8 cellular contexts compared by ENCODE assay signal in genomic region chr13:59441068-59441467, GRCh38.
A peak's percentile ranks its signal among the peaks of the same experiment; 100 is the strongest.
DNase-seq lines count a peak whose midpoint lies in the region; ATAC-seq, FAIRE-seq and TF ChIP-seq lines count a peak whose summit lies in the region.
"Not testable (repeated sequence)": the region's sequence is repeated elsewhere in the genome, so short reads cannot be mapped to it uniquely, and the experiment has no call there.

No MANE protein-coding gene starts in this region.

- H3K4me3 Mint-ChIP-seq in CD4-positive, alpha-beta memory T cell: peak overlapping the region in 6 of 8 donors; percentile 3 to 67 (median 36)
- not testable (repeated sequence) for H3K4me3 Mint-ChIP-seq in H9; astrocyte (ENCODE audit: unreplicated experiment)
- H3K4me3 Mint-ChIP-seq in T-helper 17 cell: peak overlapping the region; percentile 72
- H3K4me3 Mint-ChIP-seq in activated CD8-positive, alpha-beta T cell treated with anti-CD3 and anti-CD28 coated beads for 36 hours: peak overlapping the region; percentile 60
- H3K4me3 Mint-ChIP-seq in activated naive CD4-positive, alpha-beta T cell treated with anti-CD3 and anti-CD28 coated beads for 36 hours: peak overlapping the region; percentile 36

- not testable (repeated sequence) for H3K79me1 ChIP-seq in H9 (ENCODE audit: insufficient read depth, low read depth, low read length, poor library complexity, severe bottlenecking)

- H3K56ac ChIP-seq in H9 (ENCODE audit: insufficient read length, low read depth, low read length): not testable (repeated sequence)

- not testable (repeated sequence) for H3K23ac ChIP-seq in H9 (ENCODE audit: insufficient read length, low read depth, low read length)

- intact Hi-C loops in CD4-positive, alpha-beta memory T cell (cut with micrococcal nuclease); activated CD8-positive, alpha-beta T cell treated with anti-CD3 and anti-CD28 coated beads for 36 hours (cut with micrococcal nuclease); activated naive CD4-positive, alpha-beta T cell treated with anti-CD3 and anti-CD28 coated beads for 36 hours (cut with micrococcal nuclease): not testable (repeated sequence)

- CTCF ChIA-PET in CD4-positive, alpha-beta memory T cell (lab: Charles Lee; ENCODE audit: partially characterized antibody): interaction anchor here (1.5 kb wide), 1 partner anchor 18 kb away, joined by 5 read pairs; no protein-coding TSS in a partner anchor
- CTCF ChIA-PET in activated CD8-positive, alpha-beta T cell treated with anti-CD3 and anti-CD28 coated beads for 36 hours (lab: Charles Lee): not testable (repeated sequence)
- CTCF ChIA-PET in activated naive CD4-positive, alpha-beta T cell treated with anti-CD3 and anti-CD28 coated beads for 36 hours (lab: Charles Lee): interaction anchor here (0.6 to 0.7 kb wide), 2 partner anchors 138 to 236 kb away, joined by 3 read pairs; no protein-coding TSS in a partner anchor

- not testable (repeated sequence) for H3K9me3 Mint-ChIP-seq in CD4-positive, alpha-beta memory T cell; activated CD8-positive, alpha-beta T cell treated with anti-CD3 and anti-CD28 coated beads for 36 hours; activated naive CD4-positive, alpha-beta T cell treated with anti-CD3 and anti-CD28 coated beads for 36 hours; astrocyte (ENCODE audit: unreplicated experiment)
- H3K9me3 Mint-ChIP-seq in H9: peaks cover 7 to 10% of the 10 kb centered on the region in 2 experiments

- not testable (repeated sequence) for H3K23me2 ChIP-seq in H9 (ENCODE audit: insufficient read length, low read depth, low read length, poor library complexity, severe bottlenecking)

- H2BK20ac ChIP-seq in H9 (ENCODE audit: low read depth, low read length, poor library complexity, severe bottlenecking): not testable (repeated sequence)

- H3K9me3 ChIP-seq in CD4-positive, alpha-beta memory T cell (ENCODE audit: control insufficient read depth in 1 of 2, low read length in 2 of 2); H9 (ENCODE audit: control insufficient read depth, low read depth, low read length); T-helper 17 cell (ENCODE audit: control insufficient read depth, low read length, poor library complexity, severe bottlenecking); astrocyte (ENCODE audit: insufficient read depth, low read depth, low read length); thoracic aorta: not testable (repeated sequence)

- no CpG with 5 or more reads among the region's 13 CpGs for WGBS in H9 (ENCODE audit: extremely low coverage, insufficient read length, low lambda C conversion rate)

- POLR2A ChIA-PET in CD4-positive, alpha-beta memory T cell (lab: Charles Lee; ENCODE audit: partially characterized antibody); activated CD8-positive, alpha-beta T cell treated with anti-CD3 and anti-CD28 coated beads for 36 hours (lab: Charles Lee): not testable (repeated sequence)

- ATAC-seq in T-helper 17 cell; thoracic aorta (ENCODE audit: insufficient number of reproducible peaks, low FRiP score, low read depth): not testable (repeated sequence)
- peak; percentile 55 for ATAC-seq in activated CD8-positive, alpha-beta T cell treated with anti-CD3 and anti-CD28 coated beads for 36 hours

- not testable (repeated sequence) for H3K4me3 ChIP-seq in CD4-positive, alpha-beta memory T cell (ENCODE audit: low read length in 2 of 2); astrocyte (ENCODE audit: insufficient read depth, low read depth, low read length)
- peak overlapping the region; percentile 19 for H3K4me3 ChIP-seq in thoracic aorta

- H3K27me3 Mint-ChIP-seq in CD4-positive, alpha-beta memory T cell: peaks cover 19 to 23% of the 10 kb centered on the region in 2 donors
- not testable (repeated sequence) for H3K27me3 Mint-ChIP-seq in H9 (ENCODE audit: low read depth); T-helper 17 cell; activated CD8-positive, alpha-beta T cell treated with anti-CD3 and anti-CD28 coated beads for 36 hours; astrocyte (ENCODE audit: low read depth, unreplicated experiment)
- H3K27me3 Mint-ChIP-seq in activated naive CD4-positive, alpha-beta T cell treated with anti-CD3 and anti-CD28 coated beads for 36 hours (ENCODE audit: low read depth): peaks cover 27% of the 10 kb centered on the region

- H3K4me2 ChIP-seq in H9 (ENCODE audit: insufficient read depth, insufficient read length, low read length); astrocyte (ENCODE audit: low read length): not testable (repeated sequence)

- not testable (repeated sequence) for H3K36me3 Mint-ChIP-seq in CD4-positive, alpha-beta memory T cell; T-helper 17 cell (ENCODE audit: low read depth); activated CD8-positive, alpha-beta T cell treated with anti-CD3 and anti-CD28 coated beads for 36 hours (ENCODE audit: low read depth); activated naive CD4-positive, alpha-beta T cell treated with anti-CD3 and anti-CD28 coated beads for 36 hours (ENCODE audit: low read depth); astrocyte (ENCODE audit: low read depth, unreplicated experiment)
- H3K36me3 Mint-ChIP-seq in H9 (ENCODE audit: insufficient read depth in 1 of 3, low read depth in 3 of 3): peaks cover 4 to 14% (median 5%) of the 10 kb centered on the region in 3 experiments; a peak in 4 of 7 replicates

- H3K18ac ChIP-seq in H9 (ENCODE audit: insufficient read length, low read depth, low read length): not testable (repeated sequence)

- FAIRE-seq in astrocyte (lab: Jason Lieb, UNC): not testable (repeated sequence)

- not testable (repeated sequence) for H3K27ac ChIP-seq in CD4-positive, alpha-beta memory T cell (ENCODE audit: low read depth, low read length); H9 (ENCODE audit: insufficient read length, low read depth, low read length); astrocyte (ENCODE audit: low read depth, low read length); thoracic aorta

- TF ChIP-seq CTCF in H9 (conservative IDR thresholded peaks at IDR 0.05); activated CD8-positive, alpha-beta T cell treated with anti-CD3 and anti-CD28 coated beads for 36 hours (IDR thresholded peaks at IDR 0.05); astrocyte (IDR thresholded peaks at IDR 0.05; ENCODE audit: insufficient read depth, low read depth, low read length); thoracic aorta (IDR thresholded peaks at IDR 0.05): not testable (repeated sequence)

- not testable (repeated sequence) for H3T11ph ChIP-seq in H9 (ENCODE audit: low read length)

- H4K8ac ChIP-seq in H9 (replicated peaks; ENCODE audit: insufficient read length, low read depth, low read length): not testable (repeated sequence)

- H2BK120ac ChIP-seq in H9 (ENCODE audit: low read depth, low read length, poor library complexity, severe bottlenecking): not testable (repeated sequence)

- not testable (repeated sequence) for H4K20me1 ChIP-seq in H9 (ENCODE audit: control insufficient read depth, insufficient read depth, insufficient read length); astrocyte (ENCODE audit: insufficient read depth, low read length)

- H3K9ac ChIP-seq in H9 (ENCODE audit: extremely low read depth, insufficient read length, low read length); astrocyte (ENCODE audit: low read length): not testable (repeated sequence)

- H2BK5ac ChIP-seq in H9 (ENCODE audit: insufficient read length, low read length): not testable (repeated sequence)

- H3K27me3 ChIP-seq in CD4-positive, alpha-beta memory T cell (ENCODE audit: insufficient read depth, low read length); H9 (ENCODE audit: insufficient read depth, low read length); astrocyte (ENCODE audit: insufficient read depth, low read length); thoracic aorta (replicated peaks; ENCODE audit: insufficient read depth): not testable (repeated sequence)

- not testable (repeated sequence) for H3K36me3 ChIP-seq in CD4-positive, alpha-beta memory T cell (ENCODE audit: insufficient read depth, low read length); astrocyte (ENCODE audit: insufficient read depth, low read length); thoracic aorta

- H2BK15ac ChIP-seq in H9 (ENCODE audit: low read depth, low read length): not testable (repeated sequence)

- H3K14ac ChIP-seq in H9 (ENCODE audit: insufficient read depth, low read length): not testable (repeated sequence)

- not testable (repeated sequence) for H4K5ac ChIP-seq in H9 (ENCODE audit: insufficient read length, low read depth, low read length)

- not testable (repeated sequence) for H3K4me1 ChIP-seq in CD4-positive, alpha-beta memory T cell (ENCODE audit: insufficient read depth, low read length); H9 (ENCODE audit: insufficient read depth, low read length); astrocyte (ENCODE audit: insufficient read depth, low read length); thoracic aorta (ENCODE audit: control insufficient read depth in 1 of 2, low read depth in 2 of 2)

- not testable (repeated sequence) for H2AK5ac ChIP-seq in H9 (ENCODE audit: insufficient read length, low read length)

- not testable (repeated sequence) for H4K91ac ChIP-seq in H9 (ENCODE audit: insufficient read length, low read depth, low read length)

- H3K4ac ChIP-seq in H9 (ENCODE audit: low read depth, low read length): not testable (repeated sequence)

- DNase-seq in CD4-positive, alpha-beta memory T cell; H9; T-helper 17 cell; astrocyte (ENCODE audit: low read depth); thoracic aorta (ENCODE audit: low spot score): not testable (repeated sequence)
- peak; percentile 33 for DNase-seq in activated CD8-positive, alpha-beta T cell treated with anti-CD3 and anti-CD28 coated beads for 36 hours
- DNase-seq in activated T-cell treated with anti-CD3 and anti-CD28 coated beads, Interleukin-2, amount 50 U/mL, for 48 hours: peak; percentile 27 to 28
- peak; percentile 6 for DNase-seq in activated naive CD4-positive, alpha-beta T cell treated with anti-CD3 and anti-CD28 coated beads for 36 hours

- not testable (repeated sequence) for H2BK12ac ChIP-seq in H9 (ENCODE audit: insufficient read length, low read depth, low read length)

- H3K27ac Mint-ChIP-seq in CD4-positive, alpha-beta memory T cell; T-helper 17 cell; activated CD8-positive, alpha-beta T cell treated with anti-CD3 and anti-CD28 coated beads for 36 hours; activated naive CD4-positive, alpha-beta T cell treated with anti-CD3 and anti-CD28 coated beads for 36 hours: not testable (repeated sequence)
- peak overlapping the region in 2 of 3 experiments; percentile 33 to 82; a peak in 3 of 7 replicates for H3K27ac Mint-ChIP-seq in H9
- peak overlapping the region; percentile 3 for H3K27ac Mint-ChIP-seq in astrocyte (ENCODE audit: unreplicated experiment)

- H3K4me1 Mint-ChIP-seq in CD4-positive, alpha-beta memory T cell; T-helper 17 cell; activated CD8-positive, alpha-beta T cell treated with anti-CD3 and anti-CD28 coated beads for 36 hours (ENCODE audit: low read depth); activated naive CD4-positive, alpha-beta T cell treated with anti-CD3 and anti-CD28 coated beads for 36 hours (ENCODE audit: low read depth); astrocyte (ENCODE audit: low read depth, unreplicated experiment): not testable (repeated sequence)
- H3K4me1 Mint-ChIP-seq in H9: peaks cover 38 to 45% of the 10 kb centered on the region in 2 experiments

- not testable (repeated sequence) for H2AFZ ChIP-seq in H9 (ENCODE audit: low read length); astrocyte (ENCODE audit: low read depth, low read length)

- H3K79me2 ChIP-seq in H9 (ENCODE audit: insufficient read depth, low read length); astrocyte (ENCODE audit: insufficient read depth, low read length): not testable (repeated sequence)
